ENCODE assay signal across 8 cellular contexts in genomic region chr5:154757647-154758406, GRCh38. TPM values are rescaled to one million over a fixed set of nuclear protein-coding genes. Genes with fewer than 3 reads are reported as not detected.
DNase-seq lines count a peak whose midpoint lies in the region; ATAC-seq and TF ChIP-seq lines count a peak whose summit lies in the region.

No MANE protein-coding gene starts in this region.

- no peaks in the 10 kb centered on the region for H3K27me3 ChIP-seq in BE2C
- H3K27me3 ChIP-seq in parathyroid adenoma (ENCODE audit: control insufficient read depth, insufficient read depth, low read length) = no peaks in the 10 kb centered on the region

- no peak overlapping the region for H3K27ac ChIP-seq in parathyroid adenoma

- H3K36me3 Mint-ChIP-seq in activated CD4-positive, alpha-beta T cell treated with anti-CD3 and anti-CD28 coated beads, Interleukin-2, amount 10 ng/mL, durations not matched to agents 7 days and 5 days (ENCODE audit: low read depth) = peaks cover 12% of the 10 kb centered on the region

- H3K4me1 Mint-ChIP-seq in activated CD4-positive, alpha-beta T cell treated with anti-CD3 and anti-CD28 coated beads, Interleukin-2, amount 10 ng/mL, durations not matched to agents 7 days and 5 days = peaks cover 66% of the 10 kb centered on the region

- no peak overlapping the region for H3K9ac ChIP-seq in parathyroid adenoma

- peak overlapping the region; percentile 92 for H3K27ac Mint-ChIP-seq in activated CD4-positive, alpha-beta T cell treated with anti-CD3 and anti-CD28 coated beads, Interleukin-2, amount 10 ng/mL, durations not matched to agents 7 days and 5 days

- H3K9me3 ChIP-seq in BE2C (no peaks in the 10 kb centered on the region), parathyroid adenoma (ENCODE audit: control insufficient read depth, low read length) (no peaks in the 10 kb centered on the region)

- no peak overlapping the region for H2AFZ ChIP-seq in parathyroid adenoma

- H3K4me1 ChIP-seq in BE2C (peaks cover 28% of the 10 kb centered on the region), parathyroid adenoma (peaks cover 32% of the 10 kb centered on the region)

- peaks cover 58% of the 10 kb centered on the region for H3K79me2 ChIP-seq in parathyroid adenoma

- H3K27me3 Mint-ChIP-seq in activated CD4-positive, alpha-beta T cell treated with anti-CD3 and anti-CD28 coated beads, Interleukin-2, amount 10 ng/mL, durations not matched to agents 7 days and 5 days = no peaks in the 10 kb centered on the region

- peak overlapping the region; percentile 97 for H3K4me3 ChIP-seq in BE2C (ENCODE audit: low read depth, low read length)
- H3K4me3 ChIP-seq in parathyroid adenoma (ENCODE audit: low read depth, low read length) = peak overlapping the region; percentile 93

- peak overlapping the region; percentile 86 for H3K4me2 ChIP-seq in parathyroid adenoma (ENCODE audit: low read length)

- H3K9me3 Mint-ChIP-seq in activated CD4-positive, alpha-beta T cell treated with anti-CD3 and anti-CD28 coated beads, Interleukin-2, amount 10 ng/mL, durations not matched to agents 7 days and 5 days = no peaks in the 10 kb centered on the region

- no peak for TF ChIP-seq POLR2A in erythroblast (IDR thresholded peaks at IDR 0.05; ENCODE audit: low read length)

- peak overlapping the region; percentile 89 for H3K4me3 Mint-ChIP-seq in activated CD4-positive, alpha-beta T cell treated with anti-CD3 and anti-CD28 coated beads, Interleukin-2, amount 10 ng/mL, durations not matched to agents 7 days and 5 days

- H3K36me3 ChIP-seq in BE2C (peaks cover 14% of the 10 kb centered on the region), parathyroid adenoma (ENCODE audit: control insufficient read depth, insufficient read depth, low read length) (no peaks in the 10 kb centered on the region)

- POLR2A ChIA-PET in activated CD4-positive, alpha-beta T cell treated with anti-CD3 and anti-CD28 coated beads, Interleukin-2, amount 10 ng/mL, durations not matched to agents 7 days and 5 days (lab: Charles Lee) = no interaction called here

- no peak for ATAC-seq in HG03442 (IDR thresholded peaks at IDR 0.05; ENCODE audit: unreplicated experiment)

- no peak for DNase-seq in BE2C
- peak; percentile 14 for DNase-seq in M059J (ENCODE audit: low read depth)
- peak; percentile 15 for DNase-seq in activated CD4-positive, alpha-beta T cell treated with anti-CD3 and anti-CD28 coated beads, Interleukin-2, amount 10 ng/mL, durations not matched to agents 7 days and 5 days
- DNase-seq in erythroblast (lab: John Stamatoyannopoulos, UW) = peak; percentile 56 to 71
- DNase-seq in cerebellum (ENCODE audit: low spot score) = no peak
- no peak for DNase-seq in UCSD-AML1 (lab: John Stamatoyannopoulos, UW; ENCODE audit: unreplicated experiment)

- CTCF ChIA-PET in activated CD4-positive, alpha-beta T cell treated with anti-CD3 and anti-CD28 coated beads, Interleukin-2, amount 10 ng/mL, durations not matched to agents 7 days and 5 days (lab: Charles Lee) = no interaction called here

- TF ChIP-seq CTCF in BE2C (IDR thresholded peaks at IDR 0.05; ENCODE audit: low read depth, low read length) (no peak), parathyroid adenoma (IDR thresholded peaks at IDR 0.05) (no peak)

RNA-seq across cellular contexts. Expression of gene LARP1, which starts 2.6 kb away (rescaled TPM):
- 265 TPM for polyA plus RNA-seq in BE2C (2012; ENCODE audit: insufficient read depth, insufficient read length, low read depth)
- total RNA-seq in M059J (2014; rRNA removed; shearing (Covaris generic)) = 42.0 and 77.3 TPM in 2 replicates
- total RNA-seq in activated CD4-positive, alpha-beta T cell treated with anti-CD3 and anti-CD28 coated beads, Interleukin-2, amount 10 ng/mL, durations not matched to agents 7 days and 5 days = 100 to 1,000 TPM; 203 to 213 TPM
- total RNA-seq in cerebellum = 44.0 TPM

Comparison
In these comparisons a context has a peak if more than half of its experiments do, and no peak if none do; other contexts are left out.
1. DNase-seq: peak in M059J (single experiment), activated CD4-positive, alpha-beta T cell treated with anti-CD3 and anti-CD28 coated beads, Interleukin-2, amount 10 ng/mL, durations not matched to agents 7 days and 5 days (single experiment) and erythroblast (2 of 2); none in BE2C (single experiment), cerebellum (single experiment) and UCSD-AML1 (single experiment).